In genomic region chr16:7268182-7268581, GRCh38 we compare ENCODE assay signal across 8 cellular contexts.
DNase-seq lines count a peak whose midpoint lies in the region; ATAC-seq and TF ChIP-seq lines count a peak whose summit lies in the region.

No MANE protein-coding gene starts in this region.

- H3K27me3 ChIP-seq in foreskin keratinocyte (no peaks in the 10 kb centered on the region), sigmoid colon (no peaks in the 10 kb centered on the region)

- DNase-seq in AG08396 (ENCODE audit: low spot score), result peak; percentile 6
- DNase-seq in GM13976 (ENCODE audit: low spot score), result peak; percentile 8
- peak; percentile 5 for DNase-seq in OCI-LY7 (ENCODE audit: low spot score)
- DNase-seq in foreskin keratinocyte, result no peak
- DNase-seq in sigmoid colon, result no peak

- no peak overlapping the region for H3K4me3 ChIP-seq in OCI-LY7 (ENCODE audit: low read depth, low read length, poor library complexity, severe bottlenecking)
- no peak overlapping the region for H3K4me3 ChIP-seq in sigmoid colon

- H2AFZ ChIP-seq in OCI-LY7 (ENCODE audit: low read length), result no peak overlapping the region

- no peaks in the 10 kb centered on the region for H4K20me1 ChIP-seq in OCI-LY7 (ENCODE audit: insufficient read depth, low read length)

- no peaks in the 10 kb centered on the region for H3K4me1 ChIP-seq in OCI-LY7 (ENCODE audit: insufficient read depth, low read length, poor library complexity, severe bottlenecking)
- H3K4me1 ChIP-seq in foreskin keratinocyte, result no peaks in the 10 kb centered on the region
- no peaks in the 10 kb centered on the region for H3K4me1 ChIP-seq in sigmoid colon

- TF ChIP-seq POLR2A in sigmoid colon (IDR thresholded peaks at IDR 0.05), result no peak

- TF ChIP-seq EP300 in sigmoid colon (IDR thresholded peaks at IDR 0.05), result no peak

- H3K79me2 ChIP-seq in OCI-LY7 (ENCODE audit: insufficient read depth, low read depth, low read length), result no peaks in the 10 kb centered on the region

- H3K27ac ChIP-seq in OCI-LY7 (ENCODE audit: low read depth, low read length, poor library complexity, severe bottlenecking) (no peak overlapping the region), foreskin keratinocyte (no peak overlapping the region), sigmoid colon (no peak overlapping the region)

- in situ Hi-C loops in GM13976 (cut with MboI; ENCODE audit: low sequenced_read_pairs, unreplicated experiment), result no loop called here

- CTCF ChIA-PET in OCI-LY7 (lab: Charles Lee; ENCODE audit: unreplicated experiment), result no interaction called here

- intact Hi-C loops in OCI-LY7 (cut with micrococcal nuclease; ENCODE audit: unreplicated experiment) (no loop called here), sigmoid colon (cut with DNase I) (loop anchor here (10.0 kb wide), 1 partner anchor 907 kb away; no protein-coding TSS in a partner anchor)

- no TSS peak for BruUV-seq in OCI-LY7 (replicated peaks; lab: Mats Ljungman, UMichigan)

- H3K9me2 ChIP-seq in OCI-LY7 (ENCODE audit: insufficient read depth, low read length), result no peaks in the 10 kb centered on the region

- no peak overlapping the region for H3K4me2 ChIP-seq in OCI-LY7 (ENCODE audit: low read length)

- TF ChIP-seq CTCF in GM13976 (IDR thresholded peaks at IDR 0.05; ENCODE audit: borderline replicate concordance, control extremely low read depth, extremely low read depth, insufficient read depth, missing control alignments) (peak; percentile 17), OCI-LY7 (conservative IDR thresholded peaks at IDR 0.05; ENCODE audit: low read length) (peak; percentile 72), foreskin keratinocyte (conservative IDR thresholded peaks at IDR 0.05) (peak; percentile 18), sigmoid colon (IDR thresholded peaks at IDR 0.05) (peak in 3 of 4 experiments; percentile 15 to 46 (median 27))

- ATAC-seq in foreskin keratinocyte (no peak), GM21526 (IDR thresholded peaks at IDR 0.05; ENCODE audit: low FRiP score, unreplicated experiment) (no peak), GM18502 (IDR thresholded peaks at IDR 0.05; ENCODE audit: poor library complexity, unreplicated experiment) (no peak)
- no peak for ATAC-seq in activated CD4-positive, CD25-positive, alpha-beta regulatory T cell treated with anti-CD3 and anti-CD28 coated beads, Interleukin-2, amount 50 U/mL, for 24 hours

- H3K9me3 ChIP-seq in OCI-LY7 (ENCODE audit: low read length), result no peaks in the 10 kb centered on the region
- H3K9me3 ChIP-seq in sigmoid colon, result no peaks in the 10 kb centered on the region

- H3K36me3 ChIP-seq in OCI-LY7 (ENCODE audit: insufficient read depth, low read length) (no peaks in the 10 kb centered on the region), sigmoid colon (no peaks in the 10 kb centered on the region)

- POLR2A ChIA-PET in OCI-LY7 (lab: Charles Lee), result interaction anchor here (0.6 kb wide), 1 partner anchor 218 kb away, joined by 6 read pairs; no protein-coding TSS in a partner anchor

- 15 to 26% methylated on average over 6 of the region's 6 CpGs for WGBS in sigmoid colon, 2 donors

Comparison
In these comparisons a context has a peak if more than half of its experiments do, and no peak if none do; other contexts are left out.
1. DNase-seq: peak in AG08396 (single experiment), GM13976 (single experiment) and OCI-LY7 (single experiment); none in foreskin keratinocyte (0 of 2) and sigmoid colon (single experiment).
2. CTCF ChIP-seq: peak in every context shown above with its lines; median percentile 72 in OCI-LY7; 27 in sigmoid colon; 18 in foreskin keratinocyte; 17 in GM13976.